Comparison of ENCODE assay signal across 10 cellular contexts in the genomic region with DNA sequence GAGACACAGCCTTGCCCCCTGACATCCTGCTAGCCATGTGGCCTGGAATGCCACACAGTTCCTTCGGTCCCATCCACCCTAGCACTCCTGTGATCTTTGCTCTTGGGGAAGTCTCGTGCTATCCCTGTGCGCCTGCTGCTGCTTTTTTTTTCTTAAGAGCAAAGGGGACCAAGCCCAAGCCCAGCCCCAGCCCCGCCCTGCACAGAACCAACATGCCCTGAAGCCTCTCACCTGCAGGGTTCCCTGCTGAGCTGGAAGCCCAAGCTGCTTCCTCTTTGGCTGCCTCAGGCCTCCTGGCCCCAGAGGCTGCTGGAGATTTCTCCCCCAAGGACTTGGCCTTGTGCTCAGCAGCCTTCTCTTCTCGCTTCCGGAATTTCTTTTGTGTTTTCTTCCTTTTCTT. TPM values are rescaled to one million over a fixed set of nuclear protein-coding genes. Genes with fewer than 3 reads are reported as not detected.
DNase-seq lines count a peak whose midpoint lies in the region; ATAC-seq lines count a peak whose summit lies in the region.
"Had no signal": no experiment of that assay in that cellular context is flagged by ENCODE, and none has a peak within 500 bp of the region (broad histone marks: within the 10 kb centered on the region; RNA-seq: fewer than 3 reads in every experiment).

No MANE protein-coding gene starts in this region.

- H3K27ac ChIP-seq in ACC112 (ENCODE audit: low read depth, low read length), result no peak overlapping the region
- H3K27ac ChIP-seq: parathyroid adenoma had no signal

- H3K4me1 ChIP-seq in ACC112 (ENCODE audit: control insufficient read depth, insufficient read depth, low read length, unreplicated experiment), result peaks cover 8% of the 10 kb centered on the region

- ATAC-seq in GM19452 (IDR thresholded peaks at IDR 0.05; ENCODE audit: unreplicated experiment), result no peak
- no peak for ATAC-seq in HG03565 (IDR thresholded peaks at IDR 0.05; ENCODE audit: unreplicated experiment)

- H3K4me3 ChIP-seq in ACC112 (ENCODE audit: low read depth, low read length), result peak overlapping the region; percentile 91

- no peak overlapping the region for H2AFZ ChIP-seq in ACC112 (ENCODE audit: low read length, unreplicated experiment)
- H2AFZ ChIP-seq: parathyroid adenoma had no signal

- peaks cover 16% of the 10 kb centered on the region for H3K4me1 Mint-ChIP-seq in activated T-helper 1 cell treated with anti-CD3 and anti-CD28 coated beads, Interleukin-12 subunit alpha, Interleukin-12 subunit beta, Interleukin-2, Interleukin-4 antibody, amounts not matched to agents 30 ng/mL and 10 ng/mL and 1 ng/mL, durations not matched to agents 14 hours and 24 hours and 36 hours (ENCODE audit: low read depth)

- no peaks in the 10 kb centered on the region for H3K9me3 Mint-ChIP-seq in activated T-helper 1 cell treated with anti-CD3 and anti-CD28 coated beads, Interleukin-12 subunit alpha, Interleukin-12 subunit beta, Interleukin-2, Interleukin-4 antibody, amounts not matched to agents 30 ng/mL and 10 ng/mL and 1 ng/mL, durations not matched to agents 14 hours and 24 hours and 36 hours

- no peaks in the 10 kb centered on the region for H3K27me3 ChIP-seq in ACC112 (ENCODE audit: insufficient read depth, low read length)

- H3K79me2 ChIP-seq in ACC112 (ENCODE audit: control insufficient read depth, insufficient read depth, low read length, unreplicated experiment), result peaks cover 25% of the 10 kb centered on the region
- H3K79me2 ChIP-seq: parathyroid adenoma had no signal

- intact Hi-C loops in activated T-helper 1 cell treated with anti-CD3 and anti-CD28 coated beads, Interleukin-12 subunit alpha, Interleukin-12 subunit beta, Interleukin-2, Interleukin-4 antibody, amounts not matched to agents 30 ng/mL and 10 ng/mL and 1 ng/mL, durations not matched to agents 14 hours and 24 hours and 36 hours (cut with micrococcal nuclease), result no loop called here

- peak overlapping the region; percentile 47 for H3K27ac Mint-ChIP-seq in activated T-helper 1 cell treated with anti-CD3 and anti-CD28 coated beads, Interleukin-12 subunit alpha, Interleukin-12 subunit beta, Interleukin-2, Interleukin-4 antibody, amounts not matched to agents 30 ng/mL and 10 ng/mL and 1 ng/mL, durations not matched to agents 14 hours and 24 hours and 36 hours

- DNase-seq in ELF-1 (ENCODE audit: low read depth, low spot score) (peak; percentile 85), mucosa of gallbladder (ENCODE audit: low spot score) (peak; percentile 72), ecto neural progenitor cell (ENCODE audit: low spot score) (no peak), NCI-H1694 treated with DMSO at 0.1 percent for 48 hours (lab: John Stamatoyannopoulos, UW) (no peak)
- no peak for DNase-seq in activated T-helper 1 cell treated with anti-CD3 and anti-CD28 coated beads, Interleukin-12 subunit alpha, Interleukin-12 subunit beta, Interleukin-2, Interleukin-4 antibody, amounts not matched to agents 30 ng/mL and 10 ng/mL and 1 ng/mL, durations not matched to agents 14 hours and 24 hours and 36 hours (ENCODE audit: low spot score)
- DNase-seq: DMS53 had no signal

- H3K36me3 ChIP-seq in ACC112 (ENCODE audit: insufficient read depth, low read length), result peaks cover 22% of the 10 kb centered on the region; the same call in 1 of the 2 replicates

- no peaks in the 10 kb centered on the region for H3K27me3 Mint-ChIP-seq in activated T-helper 1 cell treated with anti-CD3 and anti-CD28 coated beads, Interleukin-12 subunit alpha, Interleukin-12 subunit beta, Interleukin-2, Interleukin-4 antibody, amounts not matched to agents 30 ng/mL and 10 ng/mL and 1 ng/mL, durations not matched to agents 14 hours and 24 hours and 36 hours (ENCODE audit: insufficient read depth)

- H3K4me3 Mint-ChIP-seq in activated T-helper 1 cell treated with anti-CD3 and anti-CD28 coated beads, Interleukin-12 subunit alpha, Interleukin-12 subunit beta, Interleukin-2, Interleukin-4 antibody, amounts not matched to agents 30 ng/mL and 10 ng/mL and 1 ng/mL, durations not matched to agents 14 hours and 24 hours and 36 hours, result peak overlapping the region; percentile 96

- H3K36me3 Mint-ChIP-seq in activated T-helper 1 cell treated with anti-CD3 and anti-CD28 coated beads, Interleukin-12 subunit alpha, Interleukin-12 subunit beta, Interleukin-2, Interleukin-4 antibody, amounts not matched to agents 30 ng/mL and 10 ng/mL and 1 ng/mL, durations not matched to agents 14 hours and 24 hours and 36 hours (ENCODE audit: low read depth), result peaks cover 41% of the 10 kb centered on the region

RNA-seq across cellular contexts. Expression of gene SURF6, which starts 1.8 kb away (rescaled TPM):
- total RNA-seq in activated T-helper 1 cell treated with anti-CD3 and anti-CD28 coated beads, Interleukin-12 subunit alpha, Interleukin-12 subunit beta, Interleukin-2, Interleukin-4 antibody, amounts not matched to agents 30 ng/mL and 10 ng/mL and 1 ng/mL, durations not matched to agents 14 hours and 24 hours and 36 hours, result 29.0 and 29.8 TPM in 2 replicates
- 25.2 TPM for total RNA-seq in mucosa of gallbladder

RNA-seq across cellular contexts. Expression of gene MED22, which starts 13.8 kb away (rescaled TPM):
- 37.9 and 40.5 TPM in 2 replicates for total RNA-seq in activated T-helper 1 cell treated with anti-CD3 and anti-CD28 coated beads, Interleukin-12 subunit alpha, Interleukin-12 subunit beta, Interleukin-2, Interleukin-4 antibody, amounts not matched to agents 30 ng/mL and 10 ng/mL and 1 ng/mL, durations not matched to agents 14 hours and 24 hours and 36 hours
- 28.7 TPM for total RNA-seq in mucosa of gallbladder

RNA-seq across cellular contexts. Expression of gene RPL7A, which starts 13.9 kb away (rescaled TPM):
- 2,401 and 2,463 TPM in 2 replicates for total RNA-seq in activated T-helper 1 cell treated with anti-CD3 and anti-CD28 coated beads, Interleukin-12 subunit alpha, Interleukin-12 subunit beta, Interleukin-2, Interleukin-4 antibody, amounts not matched to agents 30 ng/mL and 10 ng/mL and 1 ng/mL, durations not matched to agents 14 hours and 24 hours and 36 hours
- total RNA-seq in mucosa of gallbladder, result 1,477 TPM

RNA-seq across cellular contexts. Expression of gene SURF1, which starts 22.1 kb away (rescaled TPM):
- total RNA-seq in activated T-helper 1 cell treated with anti-CD3 and anti-CD28 coated beads, Interleukin-12 subunit alpha, Interleukin-12 subunit beta, Interleukin-2, Interleukin-4 antibody, amounts not matched to agents 30 ng/mL and 10 ng/mL and 1 ng/mL, durations not matched to agents 14 hours and 24 hours and 36 hours, result 36.3 and 37.7 TPM in 2 replicates
- 53.5 TPM for total RNA-seq in mucosa of gallbladder

RNA-seq across cellular contexts. Expression of gene SURF2, which starts 22.2 kb away (rescaled TPM):
- total RNA-seq in activated T-helper 1 cell treated with anti-CD3 and anti-CD28 coated beads, Interleukin-12 subunit alpha, Interleukin-12 subunit beta, Interleukin-2, Interleukin-4 antibody, amounts not matched to agents 30 ng/mL and 10 ng/mL and 1 ng/mL, durations not matched to agents 14 hours and 24 hours and 36 hours, result 28.6 and 30.9 TPM in 2 replicates
- total RNA-seq in mucosa of gallbladder, result 19.5 TPM

Comparison
In these comparisons a context has a peak if more than half of its experiments do, and no peak if none do; other contexts are left out.
1. DNase-seq: peak in ELF-1 (single experiment) and mucosa of gallbladder (single experiment); none in activated T-helper 1 cell treated with anti-CD3 and anti-CD28 coated beads, Interleukin-12 subunit alpha, Interleukin-12 subunit beta, Interleukin-2, Interleukin-4 antibody, amounts not matched to agents 30 ng/mL and 10 ng/mL and 1 ng/mL, durations not matched to agents 14 hours and 24 hours and 36 hours (single experiment), ecto neural progenitor cell (single experiment) and NCI-H1694 treated with DMSO at 0.1 percent for 48 hours (single experiment).